16 cellular contexts compared by ENCODE assay signal in the genomic region with DNA sequence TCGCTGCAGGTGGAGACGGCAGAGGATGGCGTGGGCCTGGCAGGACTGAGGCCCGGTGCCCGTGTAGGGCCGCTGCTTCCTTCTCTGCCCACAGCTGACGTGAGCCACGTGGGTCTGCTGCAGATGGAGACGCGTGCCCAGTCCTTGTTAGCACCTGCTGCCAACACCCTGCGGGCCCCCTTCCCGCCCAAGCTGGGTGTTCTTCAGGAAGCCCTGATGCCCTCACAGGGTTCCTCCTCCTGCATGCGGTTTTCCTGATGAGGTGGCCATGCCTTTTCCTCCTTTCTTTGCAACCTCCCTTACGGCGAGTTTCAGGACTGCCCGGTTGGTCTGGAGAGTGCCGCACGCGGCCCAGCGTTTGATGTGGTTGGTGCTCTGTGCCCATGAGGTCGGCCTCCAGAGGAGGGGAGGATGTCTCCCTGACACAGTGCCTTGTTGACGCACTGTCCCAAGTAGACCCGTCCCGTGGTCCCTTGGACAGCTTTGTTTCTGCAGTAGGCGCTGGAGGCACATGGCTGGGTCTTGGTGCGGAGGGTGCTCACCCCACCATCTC. TPM values are rescaled to one million over a fixed set of nuclear protein-coding genes. Genes with fewer than 3 reads are reported as not detected.
DNase-seq lines count a peak whose midpoint lies in the region; ATAC-seq and TF ChIP-seq lines count a peak whose summit lies in the region.
"Had no signal": no experiment of that assay in that cellular context is flagged by ENCODE, and none has a peak within 500 bp of the region (broad histone marks: within the 10 kb centered on the region; RNA-seq: fewer than 3 reads in every experiment).

No MANE protein-coding gene starts in this region.

- H3K4me2 ChIP-seq in IMR-90 (ENCODE audit: low read depth, low read length) (no peak overlapping the region), smooth muscle cell (no peak overlapping the region)

- dilution Hi-C loops in IMR-90 (cut with HindIII; ENCODE audit: low sequenced_read_pairs, unreplicated experiment) = no loop called here

- TF ChIP-seq CTCF in IMR-90 (conservative IDR thresholded peaks at IDR 0.05; ENCODE audit: low read depth, low read length) (no peak), smooth muscle cell (IDR thresholded peaks at IDR 0.05; ENCODE audit: borderline replicate concordance, insufficient read depth, poor library complexity, severe bottlenecking) (no peak)

- H2BK5ac ChIP-seq in IMR-90 (ENCODE audit: low read depth, low read length, poor library complexity, severe bottlenecking) = no peak overlapping the region

- TF ChIP-seq RAD21 in IMR-90 (IDR thresholded peaks at IDR 0.05; ENCODE audit: low read length) = no peak

- no peaks in the 10 kb centered on the region for H3K27me3 Mint-ChIP-seq in CD4-positive, CD25-positive, alpha-beta regulatory T cell
- no peaks in the 10 kb centered on the region for H3K27me3 Mint-ChIP-seq in activated T-helper 17 cell treated with anti-CD3 and anti-CD28 coated beads, Interleukin-2, amount 50 U/mL, for 72 hours
- no peaks in the 10 kb centered on the region for H3K27me3 Mint-ChIP-seq in naive B cell
- H3K27me3 Mint-ChIP-seq: memory B cell had no signal

- H2AFZ ChIP-seq in IMR-90 (replicated peaks; ENCODE audit: low read length, poor library complexity) = peak overlapping the region; percentile 58
- H2AFZ ChIP-seq in smooth muscle cell (ENCODE audit: low read depth) = no peak overlapping the region

- no peak overlapping the region for H2BK20ac ChIP-seq in IMR-90 (ENCODE audit: low read depth, low read length)

- H3K27ac ChIP-seq in CD4-positive, CD25-positive, alpha-beta regulatory T cell (ENCODE audit: insufficient read depth, low read length, poor library complexity, severe bottlenecking) = no peak overlapping the region
- no peak overlapping the region for H3K27ac ChIP-seq in IMR-90 (ENCODE audit: insufficient read depth, low read length)
- no peak overlapping the region for H3K27ac ChIP-seq in smooth muscle cell (ENCODE audit: low read depth)
- H3K27ac ChIP-seq: adrenal gland, gastroesophageal sphincter had no signal

- H3K4me3 Mint-ChIP-seq in CD4-positive, CD25-positive, alpha-beta regulatory T cell = peak overlapping the region in 2 of 4 donors; percentile 1 to 6
- peak overlapping the region; percentile 25 for H3K4me3 Mint-ChIP-seq in activated T-helper 17 cell treated with anti-CD3 and anti-CD28 coated beads, Interleukin-2, amount 50 U/mL, for 72 hours
- peak overlapping the region in 4 of 8 donors; percentile 55 to 72 (median 60) for H3K4me3 Mint-ChIP-seq in naive B cell
- H3K4me3 Mint-ChIP-seq: memory B cell had no signal

- no peak overlapping the region for H4K91ac ChIP-seq in IMR-90 (ENCODE audit: insufficient read depth, low read depth, low read length)

- no peak overlapping the region for H3K4ac ChIP-seq in IMR-90 (ENCODE audit: low read depth, low read length)

- no peak for TF ChIP-seq POLR2A in IMR-90 (IDR thresholded peaks at IDR 0.05; ENCODE audit: low read depth, low read length)

- H3K79me1 ChIP-seq in IMR-90 (ENCODE audit: low read depth in 1 of 2, low read length in 2 of 2) = peaks cover 22 to 56% of the 10 kb centered on the region in 2 experiments

- intact Hi-C loops in IMR-90 (cut with micrococcal nuclease) = no loop called here
- intact Hi-C loops in head of caudate nucleus (cut with DNase I) = no loop called here

- H3K18ac ChIP-seq in IMR-90 (ENCODE audit: low read depth, low read length) = no peak overlapping the region

- H2AK5ac ChIP-seq in IMR-90 (ENCODE audit: low read depth, low read length) = no peak overlapping the region

- H3K9me3 ChIP-seq in CD4-positive, CD25-positive, alpha-beta regulatory T cell (ENCODE audit: control insufficient read depth in 2 of 2, low read length in 2 of 2) = no peaks in the 10 kb centered on the region
- H3K9me3 ChIP-seq in IMR-90 (ENCODE audit: control insufficient read depth, insufficient read depth, low read length) (no peaks in the 10 kb centered on the region), smooth muscle cell (replicated peaks; ENCODE audit: low read depth) (no peaks in the 10 kb centered on the region)
- H3K9me3 ChIP-seq: adrenal gland, gastroesophageal sphincter had no signal

- peaks cover 5 to 35% (median 12%) of the 10 kb centered on the region in 4 donors for H3K4me1 Mint-ChIP-seq in CD4-positive, CD25-positive, alpha-beta regulatory T cell
- peaks cover 18% of the 10 kb centered on the region for H3K4me1 Mint-ChIP-seq in activated T-helper 17 cell treated with anti-CD3 and anti-CD28 coated beads, Interleukin-2, amount 50 U/mL, for 72 hours
- H3K4me1 Mint-ChIP-seq in naive B cell = peaks cover 23 to 35% (median 25%) of the 10 kb centered on the region in 3 donors

- H3K9me3 Mint-ChIP-seq in CD4-positive, CD25-positive, alpha-beta regulatory T cell = no peaks in the 10 kb centered on the region
- no peaks in the 10 kb centered on the region for H3K9me3 Mint-ChIP-seq in activated T-helper 17 cell treated with anti-CD3 and anti-CD28 coated beads, Interleukin-2, amount 50 U/mL, for 72 hours
- H3K9me3 Mint-ChIP-seq in naive B cell = peaks cover 0 to 1% (median 0%) of the 10 kb centered on the region in 7 donors
- H3K9me3 Mint-ChIP-seq: memory B cell had no signal

- H2AK9ac ChIP-seq in IMR-90 (replicated peaks; ENCODE audit: low read depth, low read length, poor library complexity) = no peak overlapping the region

- no peaks in the 10 kb centered on the region for H3F3A ChIP-seq in smooth muscle cell (ENCODE audit: low read depth)

- H3K23ac ChIP-seq in IMR-90 (ENCODE audit: low read depth, low read length) = no peak overlapping the region

- DNase-seq in CD4-positive, CD25-positive, alpha-beta regulatory T cell = peak in 1 of 3 donors; percentile 64
- DNase-seq in IMR-90 = no peak
- no peak for DNase-seq in naive B cell
- no peak for DNase-seq in NCI-H2081 treated with DMSO at 0.1 percent for 48 hours (lab: John Stamatoyannopoulos, UW)
- DNase-seq in smooth muscle cell (lab: John Stamatoyannopoulos, UW; ENCODE audit: unreplicated experiment) = no peak
- no peak for DNase-seq in HCEC 1CT
- DNase-seq in head of caudate nucleus = no peak
- DNase-seq: adrenal gland, NCI-H1092, NCI-H2171 treated with DMSO at 0.1 percent for 48 hours, SHP77 had no signal

- H3K27me3 ChIP-seq in CD4-positive, CD25-positive, alpha-beta regulatory T cell (ENCODE audit: control insufficient read depth, insufficient read depth, low read length) = no peaks in the 10 kb centered on the region
- H3K27me3 ChIP-seq in IMR-90 (ENCODE audit: control insufficient read depth, insufficient read depth, low read length) (no peaks in the 10 kb centered on the region), smooth muscle cell (ENCODE audit: low read depth) (no peaks in the 10 kb centered on the region)
- H3K27me3 ChIP-seq: adrenal gland, gastroesophageal sphincter had no signal

- H4K8ac ChIP-seq in IMR-90 (ENCODE audit: low read depth in 2 of 2, low read length in 2 of 2) = no peak overlapping the region

- H3K14ac ChIP-seq in IMR-90 (replicated peaks; ENCODE audit: low read depth, low read length) = no peak overlapping the region

- POLR2A ChIA-PET in IMR-90 (lab: Charles Lee; ENCODE audit: unreplicated experiment) = no interaction called here

- no peak overlapping the region for H3K4me3 ChIP-seq in CD4-positive, CD25-positive, alpha-beta regulatory T cell (ENCODE audit: low read depth, low read length)
- no peak overlapping the region for H3K4me3 ChIP-seq in IMR-90 (ENCODE audit: insufficient read depth, low read depth, low read length)
- no peak overlapping the region for H3K4me3 ChIP-seq in smooth muscle cell
- H3K4me3 ChIP-seq: adrenal gland, gastroesophageal sphincter had no signal

- in situ Hi-C loops in IMR-90 (cut with MboI; ENCODE audit: low sequenced_read_pairs) = no loop called here

- H2BK15ac ChIP-seq in IMR-90 (ENCODE audit: low read depth, low read length) = no peak overlapping the region

- CTCF ChIA-PET in IMR-90 (lab: Yijun Ruan, JAX) = no interaction called here

- WGBS in IMR-90 (ENCODE audit: extremely low coverage in 2 of 2, insufficient read length in 1 of 2), 2 experiments = 86% methylated on average over 15 of the region's 26 CpGs; no CpG with 5 or more reads in 1 of the 2 experiments
- WGBS in smooth muscle cell (ENCODE audit: low lambda C conversion rate) = 89% methylated on average over 26 of the region's 26 CpGs

- peaks cover 42% of the 10 kb centered on the region for H4K20me1 ChIP-seq in IMR-90 (ENCODE audit: insufficient read depth, low read length)
- peaks cover 75% of the 10 kb centered on the region for H4K20me1 ChIP-seq in smooth muscle cell (ENCODE audit: low read depth)

- peaks cover 28% of the 10 kb centered on the region for H3K36me3 ChIP-seq in CD4-positive, CD25-positive, alpha-beta regulatory T cell (ENCODE audit: control insufficient read depth, insufficient read depth, low read length)
- H3K36me3 ChIP-seq in IMR-90 (ENCODE audit: control insufficient read depth, insufficient read depth, low read length) = peaks cover 47% of the 10 kb centered on the region
- no peaks in the 10 kb centered on the region for H3K36me3 ChIP-seq in smooth muscle cell (ENCODE audit: low read depth)

- ATAC-seq in CD4-positive, CD25-positive, alpha-beta regulatory T cell (ENCODE audit: low read depth in 2 of 2) = peak in 1 of 2 donors; percentile 64
- ATAC-seq in IMR-90 (ENCODE audit: low read depth) = no peak
- peak; percentile 68 for ATAC-seq in activated T-helper 17 cell treated with anti-CD3 and anti-CD28 coated beads, Interleukin-2, amount 50 U/mL, for 72 hours (replicated peaks)
- peak in 1 of 2 donors; percentile 62 for ATAC-seq in naive B cell (ENCODE audit: low read depth in 2 of 2)
- ATAC-seq: gastroesophageal sphincter, HCT116, sciatic nerve had no signal

- H3K56ac ChIP-seq in IMR-90 (ENCODE audit: extremely low read depth, insufficient read depth, low read length) = no peak overlapping the region

- no peak overlapping the region for H4K5ac ChIP-seq in IMR-90 (ENCODE audit: low read depth, low read length)

- peaks cover 33% of the 10 kb centered on the region for H3K79me2 ChIP-seq in smooth muscle cell (ENCODE audit: low read depth)

- no TSS peak for BruUV-seq in IMR-90 (replicated peaks; lab: Mats Ljungman, UMichigan)

- H3K4me1 ChIP-seq in CD4-positive, CD25-positive, alpha-beta regulatory T cell (ENCODE audit: control insufficient read depth, insufficient read depth, low read length, poor library complexity, severe bottlenecking) = peaks cover 17% of the 10 kb centered on the region
- peaks cover 5% of the 10 kb centered on the region for H3K4me1 ChIP-seq in IMR-90 (ENCODE audit: control insufficient read depth, insufficient read depth, low read length)
- no peaks in the 10 kb centered on the region for H3K4me1 ChIP-seq in smooth muscle cell (ENCODE audit: low read depth)

- H2BK120ac ChIP-seq in IMR-90 (ENCODE audit: low read depth, low read length) = no peak overlapping the region

- H3K9ac ChIP-seq in IMR-90 (ENCODE audit: low read depth, low read length) (no peak overlapping the region), smooth muscle cell (ENCODE audit: low read depth) (no peak overlapping the region)

- peak overlapping the region; percentile 41 to 47 (median 43) for H3K27ac Mint-ChIP-seq in CD4-positive, CD25-positive, alpha-beta regulatory T cell
- peak overlapping the region; percentile 79 for H3K27ac Mint-ChIP-seq in activated T-helper 17 cell treated with anti-CD3 and anti-CD28 coated beads, Interleukin-2, amount 50 U/mL, for 72 hours
- H3K27ac Mint-ChIP-seq in naive B cell = peak overlapping the region in 5 of 6 donors; percentile 49 to 89 (median 66)
- H3K27ac Mint-ChIP-seq: memory B cell had no signal

- peaks cover 19% of the 10 kb centered on the region for H3K36me3 Mint-ChIP-seq in CD4-positive, CD25-positive, alpha-beta regulatory T cell
- peaks cover 58% of the 10 kb centered on the region for H3K36me3 Mint-ChIP-seq in activated T-helper 17 cell treated with anti-CD3 and anti-CD28 coated beads, Interleukin-2, amount 50 U/mL, for 72 hours (ENCODE audit: low read depth)
- peaks cover 0 to 7% of the 10 kb centered on the region in 2 donors for H3K36me3 Mint-ChIP-seq in naive B cell

- peaks cover 6% of the 10 kb centered on the region for H3K9me1 ChIP-seq in IMR-90 (ENCODE audit: insufficient read depth, low read length)

RNA-seq across cellular contexts. Expression of gene AP2A2, which starts 44.7 kb away (rescaled TPM):
- 85.9 TPM for total RNA-seq in CD4-positive, CD25-positive, alpha-beta regulatory T cell
- polyA plus RNA-seq in CD4-positive, CD25-positive, alpha-beta regulatory T cell = 10 to 100 TPM in 1 of 4 donors, 1 to 10 TPM in 3; 6.2 to 10.2 (median 7.0) TPM
- total RNA-seq in IMR-90 (2012; rRNA removed) (19.9 and 20.3 TPM in 2 replicates), smooth muscle cell (32.2 and 35.8 TPM in 2 replicates)
- polyA plus RNA-seq in IMR-90 (2012; rRNA removed) (49.0 and 53.6 TPM in 2 replicates), naive B cell (ENCODE audit: low read depth in 6 of 6) (1 to 10 TPM; 3.3 to 9.2 (median 4.7) TPM), smooth muscle cell (25.1 and 31.8 TPM in 2 replicates)
- polyA plus RNA-seq in IMR-90 (2012; cell fraction: cytosol; rRNA removed) = 46.9 and 51.2 TPM in 2 replicates
- 155 and 163 TPM in 2 replicates for polyA plus RNA-seq in IMR-90 (2012; cell fraction: nucleus; rRNA removed; ENCODE audit: low replicate concordance)
- 10 to 100 TPM; 69.1 to 76.2 TPM for total RNA-seq in activated T-helper 17 cell treated with anti-CD3 and anti-CD28 coated beads, Interleukin-2, amount 50 U/mL, for 72 hours

RNA-seq across cellular contexts. Expression of gene CHID1, which starts 59.8 kb away (rescaled TPM):
- 28.7 TPM for total RNA-seq in CD4-positive, CD25-positive, alpha-beta regulatory T cell
- polyA plus RNA-seq in CD4-positive, CD25-positive, alpha-beta regulatory T cell = 10 to 100 TPM; 40.2 to 50.6 (median 47.7) TPM
- total RNA-seq in IMR-90 (2012; rRNA removed) (30.3 and 34.2 TPM in 2 replicates), smooth muscle cell (54.3 and 76.5 TPM in 2 replicates)
- polyA plus RNA-seq in IMR-90 (2012; rRNA removed) (121 and 140 TPM in 2 replicates), naive B cell (ENCODE audit: low read depth in 6 of 6) (10 to 100 TPM; 39.0 to 69.7 (median 47.2) TPM), smooth muscle cell (171 and 181 TPM in 2 replicates)
- polyA plus RNA-seq in IMR-90 (2012; cell fraction: cytosol; rRNA removed) = 278 and 288 TPM in 2 replicates
- polyA plus RNA-seq in IMR-90 (2012; cell fraction: nucleus; rRNA removed; ENCODE audit: low replicate concordance) = 60.7 and 79.7 TPM in 2 replicates
- 10 to 100 TPM; 71.9 to 72.6 TPM for total RNA-seq in activated T-helper 17 cell treated with anti-CD3 and anti-CD28 coated beads, Interleukin-2, amount 50 U/mL, for 72 hours
